Comparison of ENCODE assay signal across 20 cellular contexts in the genomic region with DNA sequence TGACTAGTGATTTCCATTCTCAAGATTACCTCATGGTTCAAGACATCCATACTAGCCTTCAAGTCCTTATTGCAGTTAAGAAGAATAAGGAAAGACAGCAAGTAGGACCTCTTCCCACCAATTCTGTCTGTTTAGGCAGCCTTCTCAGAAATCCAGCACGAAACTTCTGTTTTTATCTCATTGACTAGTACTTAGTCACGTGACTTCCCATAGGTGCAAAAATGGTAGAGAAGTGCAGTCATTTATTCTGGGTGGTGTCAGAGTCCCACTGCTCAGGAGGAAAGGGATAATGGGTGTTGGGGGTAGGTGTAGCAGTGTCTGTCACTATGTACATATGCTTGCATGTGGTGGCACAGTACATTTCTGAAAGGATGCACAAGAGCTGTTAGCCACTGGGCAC. TPM values are rescaled to one million over a fixed set of nuclear protein-coding genes. Genes with fewer than 3 reads are reported as not detected.
DNase-seq lines count a peak whose midpoint lies in the region; ATAC-seq and TF ChIP-seq lines count a peak whose summit lies in the region.
"Had no signal": no experiment of that assay in that cellular context is flagged by ENCODE, and none has a peak within 500 bp of the region (broad histone marks: within the 10 kb centered on the region; RNA-seq: fewer than 3 reads in every experiment).

No MANE protein-coding gene starts in this region.

- peaks cover 52% of the 10 kb centered on the region for H3K4me1 ChIP-seq in CD8-positive, alpha-beta T cell (ENCODE audit: insufficient read depth, low read length)
- H3K4me1 ChIP-seq: A549, Caco-2 had no signal

- peak overlapping the region; percentile 43 for H3K27ac Mint-ChIP-seq in activated CD8-positive, alpha-beta T cell treated with anti-CD3 and anti-CD28 coated beads for 36 hours
- no peak overlapping the region for H3K27ac Mint-ChIP-seq in activated CD8-positive, alpha-beta T cell treated with anti-CD3 and anti-CD28 coated beads, Interleukin-2, amount 10 ng/mL, durations not matched to agents 7 days and 5 days
- peak overlapping the region; percentile 8 for H3K27ac Mint-ChIP-seq in CD8-positive, alpha-beta T cell
- H3K27ac Mint-ChIP-seq in activated T-helper 17 cell treated with anti-CD3 and anti-CD28 coated beads, Interleukin-2, amount 50 U/mL, for 72 hours: no peak overlapping the region
- peak overlapping the region in 1 of 2 donors; percentile 66 for H3K27ac Mint-ChIP-seq in natural killer cell treated with Interleukin-12 subunit alpha and Interleukin-12 subunit beta and Interleukin-15 and Interleukin-18, amount 100 ng/mL, for 72 hours
- H3K27ac Mint-ChIP-seq in progenitor cell of endocrine pancreas: no peak overlapping the region

- no peaks in the 10 kb centered on the region for H3K27me3 ChIP-seq in CD8-positive, alpha-beta T cell (ENCODE audit: insufficient read depth, low read length)

- POLR2A ChIA-PET in activated CD8-positive, alpha-beta T cell treated with anti-CD3 and anti-CD28 coated beads for 36 hours (lab: Charles Lee): no interaction called here
- POLR2A ChIA-PET in activated CD8-positive, alpha-beta T cell treated with anti-CD3 and anti-CD28 coated beads, Interleukin-2, amount 10 ng/mL, durations not matched to agents 7 days and 5 days (lab: Charles Lee): no interaction called here
- POLR2A ChIA-PET in CD8-positive, alpha-beta T cell (lab: Charles Lee): no interaction called here

- peaks cover 41% of the 10 kb centered on the region for H3K36me3 ChIP-seq in CD8-positive, alpha-beta T cell (ENCODE audit: insufficient read depth, low read length)

- H3K27me3 Mint-ChIP-seq in activated CD8-positive, alpha-beta T cell treated with anti-CD3 and anti-CD28 coated beads for 36 hours: no peaks in the 10 kb centered on the region
- no peaks in the 10 kb centered on the region for H3K27me3 Mint-ChIP-seq in activated CD8-positive, alpha-beta T cell treated with anti-CD3 and anti-CD28 coated beads, Interleukin-2, amount 10 ng/mL, durations not matched to agents 7 days and 5 days (ENCODE audit: low read depth)
- no peaks in the 10 kb centered on the region for H3K27me3 Mint-ChIP-seq in CD8-positive, alpha-beta T cell (ENCODE audit: low read depth)
- no peaks in the 10 kb centered on the region for H3K27me3 Mint-ChIP-seq in activated T-helper 17 cell treated with anti-CD3 and anti-CD28 coated beads, Interleukin-2, amount 50 U/mL, for 72 hours
- no peaks in the 10 kb centered on the region for H3K27me3 Mint-ChIP-seq in natural killer cell treated with Interleukin-12 subunit alpha and Interleukin-12 subunit beta and Interleukin-15 and Interleukin-18, amount 100 ng/mL, for 72 hours
- no peaks in the 10 kb centered on the region for H3K27me3 Mint-ChIP-seq in progenitor cell of endocrine pancreas

- peaks cover 72% of the 10 kb centered on the region for H3K4me1 Mint-ChIP-seq in activated CD8-positive, alpha-beta T cell treated with anti-CD3 and anti-CD28 coated beads for 36 hours (ENCODE audit: low read depth)
- H3K4me1 Mint-ChIP-seq in activated CD8-positive, alpha-beta T cell treated with anti-CD3 and anti-CD28 coated beads, Interleukin-2, amount 10 ng/mL, durations not matched to agents 7 days and 5 days (ENCODE audit: low read depth): peaks cover 65% of the 10 kb centered on the region
- peaks cover 78% of the 10 kb centered on the region for H3K4me1 Mint-ChIP-seq in CD8-positive, alpha-beta T cell (ENCODE audit: low read depth)
- peaks cover 27% of the 10 kb centered on the region for H3K4me1 Mint-ChIP-seq in activated T-helper 17 cell treated with anti-CD3 and anti-CD28 coated beads, Interleukin-2, amount 50 U/mL, for 72 hours
- H3K4me1 Mint-ChIP-seq in natural killer cell treated with Interleukin-12 subunit alpha and Interleukin-12 subunit beta and Interleukin-15 and Interleukin-18, amount 100 ng/mL, for 72 hours (ENCODE audit: low read depth in 2 of 2): peaks cover 61 to 72% of the 10 kb centered on the region in 2 donors
- H3K4me1 Mint-ChIP-seq in progenitor cell of endocrine pancreas (ENCODE audit: low read depth): peaks cover 15% of the 10 kb centered on the region

- no peak overlapping the region for H3K4me3 Mint-ChIP-seq in activated CD8-positive, alpha-beta T cell treated with anti-CD3 and anti-CD28 coated beads for 36 hours
- no peak overlapping the region for H3K4me3 Mint-ChIP-seq in activated CD8-positive, alpha-beta T cell treated with anti-CD3 and anti-CD28 coated beads, Interleukin-2, amount 10 ng/mL, durations not matched to agents 7 days and 5 days
- no peak overlapping the region for H3K4me3 Mint-ChIP-seq in CD8-positive, alpha-beta T cell
- no peak overlapping the region for H3K4me3 Mint-ChIP-seq in activated T-helper 17 cell treated with anti-CD3 and anti-CD28 coated beads, Interleukin-2, amount 50 U/mL, for 72 hours
- no peak overlapping the region for H3K4me3 Mint-ChIP-seq in natural killer cell treated with Interleukin-12 subunit alpha and Interleukin-12 subunit beta and Interleukin-15 and Interleukin-18, amount 100 ng/mL, for 72 hours
- no peak overlapping the region for H3K4me3 Mint-ChIP-seq in progenitor cell of endocrine pancreas (ENCODE audit: low read depth)

- H3K36me3 Mint-ChIP-seq in activated CD8-positive, alpha-beta T cell treated with anti-CD3 and anti-CD28 coated beads for 36 hours (ENCODE audit: low read depth): peaks cover 80% of the 10 kb centered on the region
- H3K36me3 Mint-ChIP-seq in activated CD8-positive, alpha-beta T cell treated with anti-CD3 and anti-CD28 coated beads, Interleukin-2, amount 10 ng/mL, durations not matched to agents 7 days and 5 days (ENCODE audit: low read depth): peaks cover 87% of the 10 kb centered on the region
- H3K36me3 Mint-ChIP-seq in CD8-positive, alpha-beta T cell: peaks cover 88% of the 10 kb centered on the region
- H3K36me3 Mint-ChIP-seq in activated T-helper 17 cell treated with anti-CD3 and anti-CD28 coated beads, Interleukin-2, amount 50 U/mL, for 72 hours (ENCODE audit: low read depth): peaks cover 94% of the 10 kb centered on the region
- peaks cover 27% of the 10 kb centered on the region for H3K36me3 Mint-ChIP-seq in natural killer cell treated with Interleukin-12 subunit alpha and Interleukin-12 subunit beta and Interleukin-15 and Interleukin-18, amount 100 ng/mL, for 72 hours
- H3K36me3 Mint-ChIP-seq in progenitor cell of endocrine pancreas (ENCODE audit: insufficient read depth): peaks cover 22% of the 10 kb centered on the region

- TF ChIP-seq CTCF in activated CD8-positive, alpha-beta T cell treated with anti-CD3 and anti-CD28 coated beads for 36 hours (IDR thresholded peaks at IDR 0.05): no peak
- TF ChIP-seq CTCF in CD8-positive, alpha-beta T cell (IDR thresholded peaks at IDR 0.05): no peak
- no peak for TF ChIP-seq CTCF in progenitor cell of endocrine pancreas (IDR thresholded peaks at IDR 0.05; ENCODE audit: unreplicated experiment)

- CTCF ChIA-PET in activated CD8-positive, alpha-beta T cell treated with anti-CD3 and anti-CD28 coated beads for 36 hours (lab: Charles Lee): no interaction called here
- CTCF ChIA-PET in activated CD8-positive, alpha-beta T cell treated with anti-CD3 and anti-CD28 coated beads, Interleukin-2, amount 10 ng/mL, durations not matched to agents 7 days and 5 days (lab: Charles Lee): no interaction called here
- CTCF ChIA-PET in CD8-positive, alpha-beta T cell (lab: Charles Lee): interaction anchor here (1.3 to 1.6 kb wide), 3 partner anchors 16 to 59 kb away, joined by 3 to 5 read pairs (median 4); no protein-coding TSS in a partner anchor

- no peak overlapping the region for H3K4me3 ChIP-seq in CD8-positive, alpha-beta T cell (ENCODE audit: low read depth, low read length)
- H3K4me3 ChIP-seq: A549; BLaER1 treated with 17β-estradiol and CSF1 and Interleukin-3, amounts not matched to agents 10 nM and 100 nM had no signal

- no peak overlapping the region for H3K27ac ChIP-seq in CD8-positive, alpha-beta T cell (ENCODE audit: low read depth, low read length)
- H3K27ac ChIP-seq: A549; BLaER1 treated with 17β-estradiol and CSF1 and Interleukin-3, amounts not matched to agents 10 nM and 100 nM; RWPE1 had no signal

- intact Hi-C loops in activated CD8-positive, alpha-beta T cell treated with anti-CD3 and anti-CD28 coated beads for 36 hours (cut with micrococcal nuclease): no loop called here
- intact Hi-C loops in CD8-positive, alpha-beta T cell (cut with DNase I, micrococcal nuclease): no loop called here

- H3K9me3 ChIP-seq in CD8-positive, alpha-beta T cell (ENCODE audit: low read length): no peaks in the 10 kb centered on the region
- H3K9me3 ChIP-seq: A549 had no signal

- no peak for DNase-seq in activated CD8-positive, alpha-beta T cell treated with anti-CD3 and anti-CD28 coated beads for 36 hours
- DNase-seq in activated CD8-positive, alpha-beta T cell treated with anti-CD3 and anti-CD28 coated beads, Interleukin-2, amount 10 ng/mL, durations not matched to agents 7 days and 5 days: no peak
- DNase-seq in CD8-positive, alpha-beta T cell: no peak
- DNase-seq in natural killer cell treated with Interleukin-12 subunit alpha and Interleukin-12 subunit beta and Interleukin-15 and Interleukin-18, amount 100 ng/mL, for 72 hours (ENCODE audit: low spot score): no peak
- no peak for DNase-seq in progenitor cell of endocrine pancreas (ENCODE audit: low spot score, unreplicated experiment)
- DNase-seq: Caco-2, DMS153, EL, KBM-7, NCI-H1417 treated with DMSO at 0.1 percent for 48 hours, NCI-H2029 treated with DMSO at 0.1 percent for 48 hours, NCI-H2171 treated with DMSO at 0.1 percent for 48 hours, NCI-H446 treated with DMSO at 0.1 percent for 48 hours, NCI-H774 had no signal

- ATAC-seq in activated CD8-positive, alpha-beta T cell treated with anti-CD3 and anti-CD28 coated beads for 36 hours: peak; percentile 25
- ATAC-seq in activated CD8-positive, alpha-beta T cell treated with anti-CD3 and anti-CD28 coated beads, Interleukin-2, amount 10 ng/mL, durations not matched to agents 7 days and 5 days: no peak
- no peak for ATAC-seq in CD8-positive, alpha-beta T cell
- ATAC-seq in activated T-helper 17 cell treated with anti-CD3 and anti-CD28 coated beads, Interleukin-2, amount 50 U/mL, for 72 hours (replicated peaks): peak; percentile 35
- ATAC-seq in natural killer cell treated with Interleukin-12 subunit alpha and Interleukin-12 subunit beta and Interleukin-15 and Interleukin-18, amount 100 ng/mL, for 72 hours: peak; percentile 38 to 40
- no peak for ATAC-seq in HG03460 (IDR thresholded peaks at IDR 0.05; ENCODE audit: unreplicated experiment)
- ATAC-seq: A549, HCT116 had no signal

- H3K9me3 Mint-ChIP-seq in activated CD8-positive, alpha-beta T cell treated with anti-CD3 and anti-CD28 coated beads for 36 hours: peaks cover 11% of the 10 kb centered on the region
- H3K9me3 Mint-ChIP-seq in activated CD8-positive, alpha-beta T cell treated with anti-CD3 and anti-CD28 coated beads, Interleukin-2, amount 10 ng/mL, durations not matched to agents 7 days and 5 days (ENCODE audit: insufficient read depth): peaks cover 18% of the 10 kb centered on the region
- peaks cover 8% of the 10 kb centered on the region for H3K9me3 Mint-ChIP-seq in CD8-positive, alpha-beta T cell
- no peaks in the 10 kb centered on the region for H3K9me3 Mint-ChIP-seq in activated T-helper 17 cell treated with anti-CD3 and anti-CD28 coated beads, Interleukin-2, amount 50 U/mL, for 72 hours
- peaks cover 6% of the 10 kb centered on the region for H3K9me3 Mint-ChIP-seq in natural killer cell treated with Interleukin-12 subunit alpha and Interleukin-12 subunit beta and Interleukin-15 and Interleukin-18, amount 100 ng/mL, for 72 hours
- peaks cover 20% of the 10 kb centered on the region for H3K9me3 Mint-ChIP-seq in progenitor cell of endocrine pancreas (ENCODE audit: low read depth)

RNA-seq across cellular contexts. Expression of gene SORL1, which starts 58.3 kb away (rescaled TPM):
- total RNA-seq in activated CD8-positive, alpha-beta T cell treated with anti-CD3 and anti-CD28 coated beads for 36 hours: 10 to 100 TPM; 61.1 to 64.6 TPM
- total RNA-seq in activated CD8-positive, alpha-beta T cell treated with anti-CD3 and anti-CD28 coated beads, Interleukin-2, amount 10 ng/mL, durations not matched to agents 7 days and 5 days: 100 to 1,000 TPM in 1 of 2 experiments, 10 to 100 TPM in 1; 98.9 to 107 TPM
- total RNA-seq in CD8-positive, alpha-beta T cell: 100 to 1,000 TPM; 170 TPM
- 10 to 100 TPM; 47.1 to 98.5 TPM for total RNA-seq in activated T-helper 17 cell treated with anti-CD3 and anti-CD28 coated beads, Interleukin-2, amount 50 U/mL, for 72 hours
- total RNA-seq in natural killer cell treated with Interleukin-12 subunit alpha and Interleukin-12 subunit beta and Interleukin-15 and Interleukin-18, amount 100 ng/mL, for 72 hours: 10 to 100 TPM; 26.8 to 45.5 TPM
- 30.9 and 31.8 TPM in 2 replicates for total RNA-seq in progenitor cell of endocrine pancreas

Comparison
In these comparisons a context has a peak if more than half of its experiments do, and no peak if none do; other contexts are left out.
1. ATAC-seq: peak in activated CD8-positive, alpha-beta T cell treated with anti-CD3 and anti-CD28 coated beads for 36 hours (single experiment), activated T-helper 17 cell treated with anti-CD3 and anti-CD28 coated beads, Interleukin-2, amount 50 U/mL, for 72 hours (single experiment) and natural killer cell treated with Interleukin-12 subunit alpha and Interleukin-12 subunit beta and Interleukin-15 and Interleukin-18, amount 100 ng/mL, for 72 hours (2 of 2); none in activated CD8-positive, alpha-beta T cell treated with anti-CD3 and anti-CD28 coated beads, Interleukin-2, amount 10 ng/mL, durations not matched to agents 7 days and 5 days (single experiment), CD8-positive, alpha-beta T cell (single experiment) and HG03460 (single experiment).
2. H3K27ac Mint-ChIP-seq: peak in activated CD8-positive, alpha-beta T cell treated with anti-CD3 and anti-CD28 coated beads for 36 hours (single experiment) and CD8-positive, alpha-beta T cell (single experiment); none in activated CD8-positive, alpha-beta T cell treated with anti-CD3 and anti-CD28 coated beads, Interleukin-2, amount 10 ng/mL, durations not matched to agents 7 days and 5 days (single experiment), activated T-helper 17 cell treated with anti-CD3 and anti-CD28 coated beads, Interleukin-2, amount 50 U/mL, for 72 hours (single experiment) and progenitor cell of endocrine pancreas (single experiment).